In genomic region chr1:10398734-10399486, GRCh38 we compare ENCODE assay signal across 1 cellular context.
TF ChIP-seq lines count a peak whose summit lies in the region.

PGD (plus strand) TSS chr1:10399064; CDS start chr1:10399118, 54 bp downstream.

TF ChIP-seq in SK-N-SH, 30 proteins besides CTCF, POLR2A, EP300 and RAD21 (continued from another document):
- TF ChIP-seq YY1 (IDR thresholded peaks at IDR 0.05; ENCODE audit: low read depth) (peak; percentile 81), ZBTB33 (IDR thresholded peaks at IDR 0.05; ENCODE audit: borderline replicate concordance, low read depth) (no peak), FOXJ3 (CRISPR knock-in tag; IDR thresholded peaks at IDR 0.05) (no peak), TEAD4 (IDR thresholded peaks at IDR 0.05; ENCODE audit: borderline replicate concordance, insufficient read depth) (no peak), TAF1 (IDR thresholded peaks at IDR 0.05; ENCODE audit: borderline replicate concordance, low read depth, low read length) (peak; percentile 92), RXRA (IDR thresholded peaks at IDR 0.05; ENCODE audit: borderline replicate concordance, low read depth) (no peak)
- TF ChIP-seq, protein P1, sequence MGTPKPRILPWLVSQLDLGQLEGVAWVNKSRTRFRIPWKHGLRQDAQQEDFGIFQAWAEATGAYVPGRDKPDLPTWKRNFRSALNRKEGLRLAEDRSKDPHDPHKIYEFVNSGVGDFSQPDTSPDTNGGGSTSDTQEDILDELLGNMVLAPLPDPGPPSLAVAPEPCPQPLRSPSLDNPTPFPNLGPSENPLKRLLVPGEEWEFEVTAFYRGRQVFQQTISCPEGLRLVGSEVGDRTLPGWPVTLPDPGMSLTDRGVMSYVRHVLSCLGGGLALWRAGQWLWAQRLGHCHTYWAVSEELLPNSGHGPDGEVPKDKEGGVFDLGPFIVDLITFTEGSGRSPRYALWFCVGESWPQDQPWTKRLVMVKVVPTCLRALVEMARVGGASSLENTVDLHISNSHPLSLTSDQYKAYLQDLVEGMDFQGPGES (IDR thresholded peaks at IDR 0.05; ENCODE audit: low read depth, low read length): peak; percentile 94
